ENCODE assay signal across 18 cellular contexts in the genomic region with DNA sequence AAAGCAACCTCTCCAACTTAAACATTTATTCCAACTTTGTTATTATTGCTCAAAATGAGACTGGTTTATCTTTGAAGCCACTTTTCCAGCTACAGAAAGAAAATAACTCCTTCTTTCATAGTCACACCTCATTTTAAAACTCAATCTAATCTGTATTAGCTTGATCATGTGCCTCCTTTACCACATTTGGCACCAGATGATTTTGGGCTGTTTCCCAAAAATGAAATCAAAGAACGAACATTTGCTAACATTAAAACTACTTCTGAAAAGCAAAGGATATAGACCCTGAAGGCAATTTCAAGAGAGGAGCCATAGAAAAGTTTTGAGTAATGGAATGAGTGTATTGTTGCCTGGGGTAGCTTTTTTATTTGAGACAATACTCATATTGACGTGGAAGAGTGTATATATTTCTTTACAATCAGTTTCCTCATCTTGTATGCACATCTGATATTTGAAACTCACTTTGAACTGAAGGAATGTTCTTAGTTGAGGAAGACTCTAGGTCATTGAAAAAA.
DNase-seq lines count a peak whose midpoint lies in the region; TF ChIP-seq lines count a peak whose summit lies in the region.
"Had no signal": no experiment of that assay in that cellular context is flagged by ENCODE, and none has a peak within 500 bp of the region (broad histone marks: within the 10 kb centered on the region; RNA-seq: fewer than 3 reads in every experiment).

No MANE protein-coding gene starts in this region.

- H3K79me2 ChIP-seq in GM23248 (ENCODE audit: insufficient read depth) (no peaks in the 10 kb centered on the region), smooth muscle cell (ENCODE audit: low read depth) (no peaks in the 10 kb centered on the region)

- in situ Hi-C loops in GM23248 (cut with MboI) = loop anchor here (10.0 to 25.0 kb wide), 2 partner anchors 155 to 288 kb away; partner anchors contain the start of gene TBL1XR1

- no peak overlapping the region for H3K9ac ChIP-seq in GM23248
- H3K9ac ChIP-seq in smooth muscle cell (ENCODE audit: low read depth) = no peak overlapping the region
- H3K9ac ChIP-seq in colonic mucosa (ENCODE audit: low read depth in 2 of 2, low read length in 2 of 2) = no peak overlapping the region

- peak overlapping the region; percentile 20; the same call in 1 of the 2 replicates for H2AFZ ChIP-seq in GM23248
- peak overlapping the region; percentile 59 for H2AFZ ChIP-seq in smooth muscle cell (ENCODE audit: low read depth)

- intact Hi-C loops in colonic mucosa (cut with DNase I) (no loop called here), CD14-positive monocyte (cut with micrococcal nuclease) (loop anchor here in 1 of 2 donors (10.0 kb wide), 2 partner anchors 55 to 575 kb away; no protein-coding TSS in a partner anchor)

- no peaks in the 10 kb centered on the region for H3K36me3 Mint-ChIP-seq in CD14-positive monocyte

- H3K9me3 Mint-ChIP-seq in CD14-positive monocyte = no peaks in the 10 kb centered on the region

- H3K27ac Mint-ChIP-seq in CD14-positive monocyte = no peak overlapping the region
- H3K27ac Mint-ChIP-seq: activated CD4-positive, alpha-beta T cell treated with anti-CD3 and anti-CD28 coated beads for 36 hours had no signal

- H3K4me3 Mint-ChIP-seq in CD14-positive monocyte = no peak overlapping the region
- H3K4me3 Mint-ChIP-seq: activated CD4-positive, alpha-beta T cell treated with anti-CD3 and anti-CD28 coated beads for 36 hours had no signal

- H3K4me3 ChIP-seq in GM23248 = no peak overlapping the region
- H3K4me3 ChIP-seq in SJCRH30 = no peak overlapping the region
- no peak overlapping the region for H3K4me3 ChIP-seq in smooth muscle cell
- H3K4me3 ChIP-seq in colonic mucosa = no peak overlapping the region
- H3K4me3 ChIP-seq: ovary, SJSA1 had no signal

- no peaks in the 10 kb centered on the region for H4K20me1 ChIP-seq in GM23248 (ENCODE audit: insufficient read depth)
- no peaks in the 10 kb centered on the region for H4K20me1 ChIP-seq in smooth muscle cell (ENCODE audit: low read depth)

- H3K9me2 ChIP-seq in GM23248 (ENCODE audit: insufficient read depth) = no peaks in the 10 kb centered on the region

- H3K4me1 ChIP-seq in GM23248 (ENCODE audit: insufficient read depth) (peaks cover 13% of the 10 kb centered on the region), SJCRH30 (peaks cover 28% of the 10 kb centered on the region), smooth muscle cell (ENCODE audit: low read depth) (peaks cover 24% of the 10 kb centered on the region), colonic mucosa (peaks cover 6% of the 10 kb centered on the region)

- H3K36me3 ChIP-seq in GM23248 (ENCODE audit: low read depth) = no peaks in the 10 kb centered on the region
- no peaks in the 10 kb centered on the region for H3K36me3 ChIP-seq in SJCRH30
- H3K36me3 ChIP-seq in smooth muscle cell (ENCODE audit: low read depth) = no peaks in the 10 kb centered on the region
- no peaks in the 10 kb centered on the region for H3K36me3 ChIP-seq in colonic mucosa
- H3K36me3 ChIP-seq: ovary, SJSA1 had no signal

- 83 to 85% methylated on average over 2 of the region's 2 CpGs for WGBS in GM23248 (ENCODE audit: low coverage in 1 of 2, low lambda C conversion rate in 2 of 2, missing lambda C conversion rate in 2 of 2), 2 experiments
- 89% methylated on average over 2 of the region's 2 CpGs for WGBS in smooth muscle cell (ENCODE audit: low lambda C conversion rate)

- no peak overlapping the region for H3K4me2 ChIP-seq in GM23248 (ENCODE audit: unreplicated experiment)
- no peak overlapping the region for H3K4me2 ChIP-seq in smooth muscle cell

- peaks cover 0 to 2% (median 0%) of the 10 kb centered on the region in 3 donors for H3K27me3 Mint-ChIP-seq in CD14-positive monocyte (ENCODE audit: low read depth in 3 of 3)
- H3K27me3 Mint-ChIP-seq: activated CD4-positive, alpha-beta T cell treated with anti-CD3 and anti-CD28 coated beads for 36 hours had no signal

- H3K9me3 ChIP-seq in GM23248 (ENCODE audit: low read depth) (no peaks in the 10 kb centered on the region), SJCRH30 (replicated peaks) (no peaks in the 10 kb centered on the region), smooth muscle cell (replicated peaks; ENCODE audit: low read depth) (no peaks in the 10 kb centered on the region), colonic mucosa (no peaks in the 10 kb centered on the region)
- H3K9me3 ChIP-seq: ovary, SJSA1 had no signal

- peaks cover 37% of the 10 kb centered on the region for H3K4me1 Mint-ChIP-seq in CD14-positive monocyte

- H3K27ac ChIP-seq in GM23248 (no peak overlapping the region), SJCRH30 (peak overlapping the region; percentile 40), epithelial cell of prostate (peak overlapping the region; percentile 48), smooth muscle cell (ENCODE audit: low read depth) (peak overlapping the region; percentile 10), colonic mucosa (no peak overlapping the region)
- H3K27ac ChIP-seq: ovary, SJSA1 had no signal

- DNase-seq in GM23248 (no peak), SJCRH30 (no peak), epithelial cell of prostate (ENCODE audit: low read depth, low spot score) (no peak), smooth muscle cell (lab: John Stamatoyannopoulos, UW; ENCODE audit: unreplicated experiment) (no peak), colonic mucosa (no peak), SW 1271 (lab: John Stamatoyannopoulos, UW) (no peak), CD14-positive monocyte (ENCODE audit: low spot score) (no peak)
- DNase-seq: activated CD4-positive, alpha-beta T cell treated with anti-CD3 and anti-CD28 coated beads for 36 hours; dermis blood vessel endothelial cell; KG1; kidney glomerular epithelial cell; MV-4-11; NCI-H1694; OCI-M1; ovary; right cardiac atrium; trophoblast cell had no signal

- H3K27me3 ChIP-seq in GM23248 (replicated peaks; ENCODE audit: insufficient read depth) = no peaks in the 10 kb centered on the region
- H3K27me3 ChIP-seq in SJCRH30 = no peaks in the 10 kb centered on the region
- H3K27me3 ChIP-seq in smooth muscle cell (ENCODE audit: low read depth) = no peaks in the 10 kb centered on the region
- H3K27me3 ChIP-seq in colonic mucosa = no peaks in the 10 kb centered on the region
- H3K27me3 ChIP-seq: ovary, SJSA1 had no signal

- TF ChIP-seq CTCF in smooth muscle cell (IDR thresholded peaks at IDR 0.05; ENCODE audit: borderline replicate concordance, insufficient read depth, poor library complexity, severe bottlenecking) (no peak), colonic mucosa (IDR thresholded peaks at IDR 0.05) (no peak), CD14-positive monocyte (IDR thresholded peaks at IDR 0.05) (no peak)

- peaks cover 4% of the 10 kb centered on the region; the same call in 1 of the 2 replicates for H3F3A ChIP-seq in GM23248 (ENCODE audit: insufficient read depth)
- H3F3A ChIP-seq in smooth muscle cell (ENCODE audit: low read depth) = no peaks in the 10 kb centered on the region

Comparison
In these comparisons a context has a peak if more than half of its experiments do, and no peak if none do; other contexts are left out.
1. H3K27ac ChIP-seq: peak in SJCRH30 (single experiment), epithelial cell of prostate (single experiment) and smooth muscle cell (single experiment); none in GM23248 (single experiment) and colonic mucosa (single experiment).